ENCODE assay signal across 8 cellular contexts in genomic region chr18:48929212-48929612, GRCh38. TPM values are rescaled to one million over a fixed set of nuclear protein-coding genes. Genes with fewer than 3 reads are reported as not detected.
DNase-seq lines count a peak whose midpoint lies in the region; ATAC-seq and TF ChIP-seq lines count a peak whose summit lies in the region.

No MANE protein-coding gene starts in this region.

- H3K27ac ChIP-seq in HCT116 (ENCODE audit: low read depth, low read length) = 0 out of 2 replicates have a peak overlapping the region, but pooled peaks have one; percentile 17
- H3K27ac ChIP-seq in right cardiac atrium (ENCODE audit: low read length) = peak overlapping the region; percentile 87

- intact Hi-C loops in HCT116 (cut with micrococcal nuclease) = no loop called here
- intact Hi-C loops in right cardiac atrium (cut with DNase I) = loop anchor here in 1 of 4 donors (5.0 kb wide), 1 partner anchor 77 kb away; no protein-coding TSS in a partner anchor

- no peak for ATAC-seq in HCT116
- no peak for ATAC-seq in right cardiac atrium
- no peak for ATAC-seq in stimulated activated naive B cell treated with anti-CD40 and anti-IgM and Interleukin-4, amounts not matched to agents 10 μg/mL and 1 μg/mL and 100 μg/mL, for 72 hours (replicated peaks)
- no peak for ATAC-seq in HG02678 (IDR thresholded peaks at IDR 0.05; ENCODE audit: unreplicated experiment)
- no peak for ATAC-seq in activated CD4-positive, CD25-positive, alpha-beta regulatory T cell treated with anti-CD3 and anti-CD28 coated beads, Interleukin-2, amount 50 U/mL, for 24 hours

- no peak for TF ChIP-seq RAD21 in HCT116 (IDR thresholded peaks at IDR 0.05; ENCODE audit: low read depth)

- peak overlapping the region; percentile 60 for H3K4me3 Mint-ChIP-seq in activated CD4-positive, alpha-beta memory T cell treated with anti-CD3 and anti-CD28 coated beads, Interleukin-2, amount 10 ng/mL, durations not matched to agents 7 days and 5 days
- H3K4me3 Mint-ChIP-seq in stimulated activated naive B cell treated with anti-CD40 and anti-IgM and Interleukin-4, amounts not matched to agents 10 μg/mL and 1 μg/mL and 100 μg/mL, for 72 hours = peak overlapping the region; percentile 58 to 75

- peaks cover 51 to 60% of the 10 kb centered on the region in 2 experiments for H3K4me1 ChIP-seq in HCT116 (ENCODE audit: control insufficient read depth in 1 of 2, insufficient read depth in 2 of 2, low read length in 2 of 2)
- peaks cover 78% of the 10 kb centered on the region for H3K4me1 ChIP-seq in right cardiac atrium (ENCODE audit: control insufficient read depth, insufficient read depth, low read length)

- no peaks in the 10 kb centered on the region for H4K20me1 ChIP-seq in HCT116 (ENCODE audit: insufficient read depth)

- peaks cover 15% of the 10 kb centered on the region; the same call in 1 of the 2 replicates for H3K79me2 ChIP-seq in HCT116 (ENCODE audit: insufficient read depth, low read length)

- 7% methylated on average over 2 of the region's 2 CpGs for WGBS in right cardiac atrium

- H3K4me1 Mint-ChIP-seq in activated CD4-positive, alpha-beta memory T cell treated with anti-CD3 and anti-CD28 coated beads, Interleukin-2, amount 10 ng/mL, durations not matched to agents 7 days and 5 days = peaks cover 98% of the 10 kb centered on the region
- H3K4me1 Mint-ChIP-seq in stimulated activated naive B cell treated with anti-CD40 and anti-IgM and Interleukin-4, amounts not matched to agents 10 μg/mL and 1 μg/mL and 100 μg/mL, for 72 hours = peaks cover 72 to 100% of the 10 kb centered on the region in 2 donors

- H3K9me3 ChIP-seq in HCT116 (ENCODE audit: control insufficient read depth in 1 of 2, insufficient read depth in 1 of 2, low read depth in 1 of 2, low read length in 2 of 2) (no peaks in the 10 kb centered on the region), right cardiac atrium (ENCODE audit: control insufficient read depth, low read length) (no peaks in the 10 kb centered on the region)

- no peak overlapping the region for H3K4me3 ChIP-seq in HCT116 (replicated peaks in 1 of 2; ENCODE audit: low read depth in 1 of 2, low read length in 2 of 2)
- H3K4me3 ChIP-seq in right cardiac atrium (ENCODE audit: low read length) = no peak overlapping the region

- H3K36me3 ChIP-seq in HCT116 (ENCODE audit: control insufficient read depth in 1 of 2, insufficient read depth in 2 of 2, low read length in 2 of 2) = no peaks in the 10 kb centered on the region

- H3K27me3 Mint-ChIP-seq in activated CD4-positive, alpha-beta memory T cell treated with anti-CD3 and anti-CD28 coated beads, Interleukin-2, amount 10 ng/mL, durations not matched to agents 7 days and 5 days = no peaks in the 10 kb centered on the region
- H3K27me3 Mint-ChIP-seq in stimulated activated naive B cell treated with anti-CD40 and anti-IgM and Interleukin-4, amounts not matched to agents 10 μg/mL and 1 μg/mL and 100 μg/mL, for 72 hours = no peaks in the 10 kb centered on the region

- H3K9ac ChIP-seq in HCT116 (ENCODE audit: low read length) = no peak overlapping the region

- CTCF ChIA-PET in HCT116 (lab: Charles Lee) = no interaction called here
- CTCF ChIA-PET in activated CD4-positive, alpha-beta memory T cell treated with anti-CD3 and anti-CD28 coated beads, Interleukin-2, amount 10 ng/mL, durations not matched to agents 7 days and 5 days (lab: Charles Lee) = no interaction called here

- no peak overlapping the region for H2AFZ ChIP-seq in HCT116 (ENCODE audit: low read depth, low read length, poor library complexity, severe bottlenecking)

- TF ChIP-seq CTCF in HCT116 (IDR thresholded peaks at IDR 0.05 in 2 of 3, conservative IDR thresholded peaks at IDR 0.05 in 1 of 3; ENCODE audit: borderline replicate concordance in 1 of 3, insufficient read depth in 1 of 3, low read depth in 2 of 3, low read length in 2 of 3) = no peak

- DNase-seq in HCT116 (ENCODE audit: low read depth, low spot score) (no peak), right cardiac atrium (peak in 1 of 3 donors; percentile 40), iPS-NIHi11 (ENCODE audit: low spot score) (no peak), occipital lobe (lab: John Stamatoyannopoulos, UW) (no peak)
- DNase-seq in activated CD4-positive, alpha-beta memory T cell treated with anti-CD3 and anti-CD28 coated beads, Interleukin-2, amount 10 ng/mL, durations not matched to agents 7 days and 5 days = no peak
- DNase-seq in stimulated activated naive B cell treated with anti-CD40 and anti-IgM and Interleukin-4, amounts not matched to agents 10 μg/mL and 1 μg/mL and 100 μg/mL, for 72 hours = no peak

- peak overlapping the region; percentile 59 for H3K4me2 ChIP-seq in HCT116 (ENCODE audit: low read length)

- H3K27ac Mint-ChIP-seq in activated CD4-positive, alpha-beta memory T cell treated with anti-CD3 and anti-CD28 coated beads, Interleukin-2, amount 10 ng/mL, durations not matched to agents 7 days and 5 days = peak overlapping the region; percentile 84
- H3K27ac Mint-ChIP-seq in stimulated activated naive B cell treated with anti-CD40 and anti-IgM and Interleukin-4, amounts not matched to agents 10 μg/mL and 1 μg/mL and 100 μg/mL, for 72 hours = peak overlapping the region; percentile 96

- H3K9me3 Mint-ChIP-seq in activated CD4-positive, alpha-beta memory T cell treated with anti-CD3 and anti-CD28 coated beads, Interleukin-2, amount 10 ng/mL, durations not matched to agents 7 days and 5 days = no peaks in the 10 kb centered on the region
- no peaks in the 10 kb centered on the region for H3K9me3 Mint-ChIP-seq in stimulated activated naive B cell treated with anti-CD40 and anti-IgM and Interleukin-4, amounts not matched to agents 10 μg/mL and 1 μg/mL and 100 μg/mL, for 72 hours

- no peaks in the 10 kb centered on the region for H3K9me2 ChIP-seq in HCT116 (ENCODE audit: insufficient read depth)

- RAD21 ChIA-PET in HCT116 (lab: Charles Lee; ENCODE audit: low non-redundant PET in 1 of 2, low total read pairs in 2 of 2, uncharacterized antibody in 2 of 2, unreplicated experiment in 2 of 2) = no interaction called here

- POLR2A ChIA-PET in HCT116 (lab: Charles Lee) = no interaction called here
- POLR2A ChIA-PET in activated CD4-positive, alpha-beta memory T cell treated with anti-CD3 and anti-CD28 coated beads, Interleukin-2, amount 10 ng/mL, durations not matched to agents 7 days and 5 days (lab: Charles Lee) = interaction anchor here (0.7 to 2.7 kb wide), 16 partner anchors 8 to 143 kb away, joined by 3 to 19 read pairs (median 4); no protein-coding TSS in a partner anchor

- BruUV-seq in HCT116 (replicated peaks; lab: Mats Ljungman, UMichigan) = no TSS peak

- TF ChIP-seq POLR2A in HCT116 (IDR thresholded peaks at IDR 0.05; ENCODE audit: borderline replicate concordance, extremely low read depth, insufficient read depth, insufficient read length) = no peak

- H3K27me3 ChIP-seq in HCT116 (ENCODE audit: insufficient read depth, low read length) (no peaks in the 10 kb centered on the region), right cardiac atrium (ENCODE audit: control insufficient read depth, insufficient read depth) (no peaks in the 10 kb centered on the region)

- peaks cover 36% of the 10 kb centered on the region for H3K36me3 Mint-ChIP-seq in activated CD4-positive, alpha-beta memory T cell treated with anti-CD3 and anti-CD28 coated beads, Interleukin-2, amount 10 ng/mL, durations not matched to agents 7 days and 5 days (ENCODE audit: low read depth)
- H3K36me3 Mint-ChIP-seq in stimulated activated naive B cell treated with anti-CD40 and anti-IgM and Interleukin-4, amounts not matched to agents 10 μg/mL and 1 μg/mL and 100 μg/mL, for 72 hours = peaks cover 28 to 66% of the 10 kb centered on the region in 2 donors

TF ChIP-seq in HCT116, 20 proteins besides CTCF, POLR2A, EP300 and RAD21:
- TF ChIP-seq FOSL1 (IDR thresholded peaks at IDR 0.05; ENCODE audit: low read depth) = no peak
- TF ChIP-seq ELF1 (IDR thresholded peaks at IDR 0.05; ENCODE audit: borderline replicate concordance, low read depth) = no peak
- TF ChIP-seq CBX3 (IDR thresholded peaks at IDR 0.05; ENCODE audit: low read depth) = no peak
- no peak for TF ChIP-seq ZBTB33 (IDR thresholded peaks at IDR 0.05; ENCODE audit: extremely low read depth, insufficient replicate concordance, low read length)
- no peak for TF ChIP-seq SIN3A (IDR thresholded peaks at IDR 0.05; ENCODE audit: low read depth)
- no peak for TF ChIP-seq EZH2phosphoT487 (IDR thresholded peaks at IDR 0.05; ENCODE audit: borderline replicate concordance)
- TF ChIP-seq TCF7L2 (IDR thresholded peaks at IDR 0.05; ENCODE audit: borderline replicate concordance, extremely low read depth, insufficient read depth, insufficient read length) = no peak
- no peak for TF ChIP-seq MAX (IDR thresholded peaks at IDR 0.05)
- TF ChIP-seq SRF (IDR thresholded peaks at IDR 0.05; ENCODE audit: low read depth) = no peak

RNA-seq across cellular contexts. Expression of gene SMAD7, which starts 21.6 kb away (rescaled TPM):
- 7.2 TPM for total RNA-seq in HCT116 (2021; ENCODE audit: unreplicated experiment)
- 3.6 and 4.2 TPM in 2 replicates for polyA plus RNA-seq in HCT116 (2012)
- total RNA-seq in activated CD4-positive, alpha-beta memory T cell treated with anti-CD3 and anti-CD28 coated beads, Interleukin-2, amount 10 ng/mL, durations not matched to agents 7 days and 5 days = 10 to 100 TPM; 30.0 to 31.0 TPM
- total RNA-seq in right cardiac atrium = 10 to 100 TPM; 66.3 to 97.6 (median 94.3) TPM
- polyA plus RNA-seq in right cardiac atrium = 34.8 TPM
- total RNA-seq in occipital lobe = 18.7 TPM
